11 cellular contexts compared by ENCODE assay signal in genomic region chr15:78073026-78073425, GRCh38. TPM values are rescaled to one million over a fixed set of nuclear protein-coding genes. Genes with fewer than 3 reads are reported as not detected.
DNase-seq lines count a peak whose midpoint lies in the region; ATAC-seq and TF ChIP-seq lines count a peak whose summit lies in the region.
"Had no signal": no experiment of that assay in that cellular context is flagged by ENCODE, and none has a peak within 500 bp of the region (broad histone marks: within the 10 kb centered on the region; RNA-seq: fewer than 3 reads in every experiment).

No MANE protein-coding gene starts in this region.

- H3K23ac ChIP-seq in mesenchymal stem cell (ENCODE audit: low read length in 2 of 2), result no peak overlapping the region

- no peak overlapping the region for H3K18ac ChIP-seq in mesenchymal stem cell (ENCODE audit: low read depth in 1 of 2, low read length in 2 of 2)

- no peaks in the 10 kb centered on the region for H3K9me3 Mint-ChIP-seq in activated T-cell treated with anti-CD3 and anti-CD28 coated beads, Interleukin-2, amount 50 U/mL, for 4 hours
- H3K9me3 Mint-ChIP-seq: WTC11 had no signal

- no peak overlapping the region for H2BK15ac ChIP-seq in mesenchymal stem cell (ENCODE audit: low read depth, poor library complexity, severe bottlenecking)

- peaks cover 51% of the 10 kb centered on the region for H3K4me1 Mint-ChIP-seq in activated T-cell treated with anti-CD3 and anti-CD28 coated beads, Interleukin-2, amount 50 U/mL, for 4 hours (ENCODE audit: low read depth)

- no peak overlapping the region for H2AK5ac ChIP-seq in mesenchymal stem cell (ENCODE audit: low read length, severe bottlenecking)

- H2BK120ac ChIP-seq in mesenchymal stem cell (ENCODE audit: low read depth, low read length), result no peak overlapping the region

- no peak overlapping the region for H2BK5ac ChIP-seq in mesenchymal stem cell (ENCODE audit: low read depth, low read length, poor library complexity, severe bottlenecking)

- H3K36me3 Mint-ChIP-seq in activated T-cell treated with anti-CD3 and anti-CD28 coated beads, Interleukin-2, amount 50 U/mL, for 4 hours (ENCODE audit: insufficient read depth), result peaks cover 6% of the 10 kb centered on the region

- H3K4me3 ChIP-seq in adrenal gland (peak overlapping the region in 1 of 4 donors; percentile 15), mesenchymal stem cell (ENCODE audit: insufficient read depth in 1 of 2, low read depth in 1 of 2, low read length in 2 of 2) (peak overlapping the region in 1 of 2 experiments; percentile 58), thoracic aorta (no peak overlapping the region)
- H3K4me3 ChIP-seq: MG63, pancreas had no signal

- H4K91ac ChIP-seq in mesenchymal stem cell (ENCODE audit: low read length), result no peak overlapping the region

- DNase-seq in activated T-cell treated with anti-CD3 and anti-CD28 coated beads, Interleukin-2, amount 50 U/mL, for 4 hours, result no peak
- no peak for DNase-seq in activated T-cell treated with anti-CD3 and anti-CD28 coated beads, Interleukin-2, amount 50 U/mL, for 1 hour
- no peak for DNase-seq in adrenal gland
- DNase-seq in mesenchymal stem cell, result peak; percentile 63
- DNase-seq in thoracic aorta (ENCODE audit: low spot score), result no peak
- DNase-seq in stimulated activated CD4-positive, alpha-beta T cell treated with anti-CD3 and anti-CD28 coated beads, Interleukin-12 subunit alpha, Interleukin-12 subunit beta, amount 100 ng/mL, for 4 hours, result no peak
- no peak for DNase-seq in NCI-H2227 (lab: John Stamatoyannopoulos, UW; ENCODE audit: unreplicated experiment)
- no peak for DNase-seq in activated CD4-positive, CD25-positive, alpha-beta regulatory T cell treated with anti-CD3 and anti-CD28 coated beads, Interleukin-2, amount 50 U/mL, for 72 hours
- DNase-seq: MG63, pancreas had no signal

- no peak overlapping the region for H3K4me2 ChIP-seq in mesenchymal stem cell (ENCODE audit: low read length, poor library complexity, severe bottlenecking)

- TF ChIP-seq POLR2A in adrenal gland (IDR thresholded peaks at IDR 0.05), result no peak

- H3K36me3 ChIP-seq in adrenal gland (replicated peaks in 1 of 2) (no peaks in the 10 kb centered on the region), mesenchymal stem cell (ENCODE audit: control insufficient read depth in 1 of 2, insufficient read depth in 2 of 2, low read depth in 1 of 2, low read length in 2 of 2) (peaks cover 2 to 5% of the 10 kb centered on the region in 2 experiments), thoracic aorta (no peaks in the 10 kb centered on the region)
- H3K36me3 ChIP-seq: pancreas had no signal

- TF ChIP-seq CTCF in adrenal gland (IDR thresholded peaks at IDR 0.05), result no peak
- TF ChIP-seq CTCF in thoracic aorta (IDR thresholded peaks at IDR 0.05), result no peak

- no peaks in the 10 kb centered on the region for H3K79me1 ChIP-seq in mesenchymal stem cell (replicated peaks; ENCODE audit: low read length, poor library complexity, severe bottlenecking)

- intact Hi-C loops in adrenal gland (cut with DNase I), result no loop called here

- no peak overlapping the region for H4K8ac ChIP-seq in mesenchymal stem cell (ENCODE audit: low read length)

- H3K27me3 ChIP-seq in adrenal gland (no peaks in the 10 kb centered on the region), mesenchymal stem cell (ENCODE audit: control insufficient read depth in 1 of 2, insufficient read depth in 1 of 2, low read length in 2 of 2) (no peaks in the 10 kb centered on the region), thoracic aorta (replicated peaks; ENCODE audit: insufficient read depth) (no peaks in the 10 kb centered on the region)
- H3K27me3 ChIP-seq: MG63, pancreas had no signal

- peak overlapping the region; percentile 54 for H3K4me3 Mint-ChIP-seq in activated T-cell treated with anti-CD3 and anti-CD28 coated beads, Interleukin-2, amount 50 U/mL, for 4 hours
- H3K4me3 Mint-ChIP-seq: WTC11 had no signal

- H3K4ac ChIP-seq in mesenchymal stem cell (ENCODE audit: low read depth in 1 of 2, low read length in 2 of 2), result no peak overlapping the region

- no peak overlapping the region for H3K14ac ChIP-seq in mesenchymal stem cell (ENCODE audit: low read length in 2 of 2)

- H2AFZ ChIP-seq in mesenchymal stem cell (ENCODE audit: low read depth, low read length), result no peak overlapping the region

- no peaks in the 10 kb centered on the region for H3K9me3 ChIP-seq in adrenal gland (replicated peaks in 1 of 3)
- no peaks in the 10 kb centered on the region for H3K9me3 ChIP-seq in mesenchymal stem cell (ENCODE audit: control insufficient read depth, low read length)
- H3K9me3 ChIP-seq in thoracic aorta, result no peaks in the 10 kb centered on the region
- H3K9me3 ChIP-seq: MG63, pancreas had no signal

- H3K9ac ChIP-seq in mesenchymal stem cell (ENCODE audit: low read length), result peak overlapping the region; percentile 83

- H2BK12ac ChIP-seq in mesenchymal stem cell (ENCODE audit: low read length in 2 of 2), result no peak overlapping the region

- WGBS in adrenal gland, 4 donors, result 35 to 56% (median 44%) methylated on average over 1 of the region's 1 CpG
- WGBS in mesenchymal stem cell, result 76% methylated on average over 1 of the region's 1 CpG

- no peak for ATAC-seq in activated T-cell treated with anti-CD3 and anti-CD28 coated beads, Interleukin-2, amount 50 U/mL, for 4 hours
- ATAC-seq in thoracic aorta (ENCODE audit: insufficient number of reproducible peaks, low FRiP score, low read depth), result no peak
- ATAC-seq: WTC11 had no signal

- H3K4me1 ChIP-seq in adrenal gland (replicated peaks in 1 of 2) (peaks cover 68 to 87% of the 10 kb centered on the region in 2 donors), mesenchymal stem cell (ENCODE audit: control insufficient read depth, insufficient read depth, low read depth, low read length) (peaks cover 14% of the 10 kb centered on the region), thoracic aorta (ENCODE audit: control insufficient read depth in 1 of 2, low read depth in 2 of 2) (peaks cover 49 to 87% of the 10 kb centered on the region in 2 donors)

- H3K27ac ChIP-seq in adrenal gland (peak overlapping the region; percentile 66 to 98 (median 80)), mesenchymal stem cell (ENCODE audit: low read length, poor library complexity, severe bottlenecking) (peak overlapping the region; percentile 80), thoracic aorta (peak overlapping the region; percentile 4 to 54)

- H3K27me3 Mint-ChIP-seq in activated T-cell treated with anti-CD3 and anti-CD28 coated beads, Interleukin-2, amount 50 U/mL, for 4 hours (ENCODE audit: low read depth), result no peaks in the 10 kb centered on the region

RNA-seq across cellular contexts. Expression of gene TBC1D2B, which starts 4.5 kb away (rescaled TPM):
- 10 to 100 TPM; 22.8 to 24.9 (median 24.0) TPM for total RNA-seq in activated T-cell treated with anti-CD3 and anti-CD28 coated beads, Interleukin-2, amount 50 U/mL, for 4 hours
- 10 to 100 TPM; 32.4 to 95.0 (median 66.5) TPM for total RNA-seq in adrenal gland
- 10 to 100 TPM; 16.3 to 24.5 (median 18.2) TPM for polyA plus RNA-seq in adrenal gland
- polyA plus RNA-seq in mesenchymal stem cell (2013, experiment 1 of 2), result 43.1 TPM
- 41.2 TPM for polyA plus RNA-seq in mesenchymal stem cell (2013, experiment 2 of 2)
- 10 to 100 TPM; 54.0 to 58.5 TPM for total RNA-seq in thoracic aorta

RNA-seq across cellular contexts. Expression of gene SH2D7, which starts 19.3 kb away (rescaled TPM):
- not detected for total RNA-seq in activated T-cell treated with anti-CD3 and anti-CD28 coated beads, Interleukin-2, amount 50 U/mL, for 4 hours
- total RNA-seq in adrenal gland (not detected), thoracic aorta (not detected)
- polyA plus RNA-seq in adrenal gland, result not detected
- polyA plus RNA-seq in mesenchymal stem cell (2013, experiment 1 of 2), result 0.01 TPM
- polyA plus RNA-seq in mesenchymal stem cell (2013, experiment 2 of 2), result 0.01 TPM
- total RNA-seq: WTC11 had no signal

RNA-seq across cellular contexts. Expression of gene CIB2, which starts 58.2 kb away (rescaled TPM):
- 1 to 10 TPM; 1.3 to 2.0 (median 1.3) TPM for total RNA-seq in activated T-cell treated with anti-CD3 and anti-CD28 coated beads, Interleukin-2, amount 50 U/mL, for 4 hours
- total RNA-seq in adrenal gland (10 to 100 TPM in 7 of 8 donors, 1 to 10 TPM in 1; 9.1 to 37.8 (median 19.7) TPM), thoracic aorta (1 to 10 TPM; 1.2 to 7.9 TPM)
- polyA plus RNA-seq in adrenal gland, result 10 to 100 TPM in 1 of 3 donors, 1 to 10 TPM in 2; 4.4 to 27.6 (median 5.0) TPM
- polyA plus RNA-seq in mesenchymal stem cell (2013, experiment 1 of 2), result 23.7 TPM
- 21.9 TPM for polyA plus RNA-seq in mesenchymal stem cell (2013, experiment 2 of 2)

Comparison
In these comparisons a context has a peak if more than half of its experiments do, and no peak if none do; other contexts are left out.
1. H3K27ac ChIP-seq: peak in every context shown above with its lines; median percentile 80 in adrenal gland; 80 in mesenchymal stem cell; 29 in thoracic aorta.